In the genomic region with DNA sequence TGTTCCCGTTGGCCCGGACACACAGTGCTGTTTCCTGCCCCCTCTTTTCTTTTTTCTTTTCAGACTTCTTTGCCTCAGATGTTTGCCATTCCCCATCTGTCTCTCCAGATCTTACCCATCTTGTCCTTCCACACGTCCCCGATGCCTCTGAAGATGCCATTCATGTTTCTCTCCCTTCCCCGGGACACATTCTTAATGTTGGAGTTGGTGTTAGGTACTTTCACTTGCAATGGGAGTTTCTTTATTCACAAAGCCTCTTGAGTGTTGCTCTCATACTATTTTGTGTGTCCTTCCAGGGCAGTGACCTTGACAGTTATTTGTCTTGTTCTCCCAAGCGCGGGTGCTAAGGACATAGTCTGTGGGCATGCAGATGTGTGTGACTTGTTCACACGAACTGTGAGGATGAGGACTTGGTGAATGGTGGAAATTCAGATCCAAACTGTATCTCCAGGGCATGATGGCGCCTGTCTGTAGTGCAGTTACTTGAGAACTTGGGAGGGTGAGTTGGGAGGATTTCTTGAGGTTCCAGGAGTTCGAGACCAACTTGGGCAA, we compare ENCODE assay signal across 15 cellular contexts. TPM values are rescaled to one million over a fixed set of nuclear protein-coding genes. Genes with fewer than 3 reads are reported as not detected.
A peak's percentile ranks its signal among the peaks of the same experiment; 100 is the strongest.
DNase-seq lines count a peak whose midpoint lies in the region; ATAC-seq and TF ChIP-seq lines count a peak whose summit lies in the region.
"Had no signal": no experiment of that assay in that cellular context is flagged by ENCODE, and none has a peak within 500 bp of the region (broad histone marks: within the 10 kb centered on the region; RNA-seq: fewer than 3 reads in every experiment).

No MANE protein-coding gene starts in this region.

- peak overlapping the region in 3 of 4 donors; percentile 29 to 99 (median 33) for H3K27ac ChIP-seq in transverse colon
- H3K27ac ChIP-seq: ascending aorta had no signal

- ATAC-seq in activated T-helper 17 cell treated with anti-CD3 and anti-CD28 coated beads, Interleukin-2, amount 50 U/mL, for 72 hours (replicated peaks) = no peak
- ATAC-seq: mucosa of descending colon; stimulated activated memory B cell treated with anti-CD40 and anti-IgM and Interleukin-4, amounts not matched to agents 10 μg/mL and 1 μg/mL and 100 μg/mL, for 72 hours had no signal

- H3K36me3 ChIP-seq in transverse colon = no peaks in the 10 kb centered on the region

- no peak for TF ChIP-seq POLR2A in transverse colon (IDR thresholded peaks at IDR 0.05)

- in situ Hi-C loops in transverse colon (cut with MboI; ENCODE audit: low pct_ligation_motif_present in 1 of 4, low pct_unique_long_range_greater_than_20kb in 1 of 4, low sequenced_read_pairs in 3 of 4) = no loop called here

- peak overlapping the region; percentile 79 for H3K27ac Mint-ChIP-seq in activated naive CD8-positive, alpha-beta T cell
- H3K27ac Mint-ChIP-seq in activated naive CD8-positive, alpha-beta T cell treated with anti-CD3 and anti-CD28 coated beads for 36 hours = no peak overlapping the region
- H3K27ac Mint-ChIP-seq in endothelial cell (ENCODE audit: unreplicated experiment) = peak overlapping the region; percentile 62
- H3K27ac Mint-ChIP-seq in nephron progenitor cell = peak overlapping the region; percentile 66
- H3K27ac Mint-ChIP-seq in activated T-helper 17 cell treated with anti-CD3 and anti-CD28 coated beads, Interleukin-2, amount 50 U/mL, for 72 hours = no peak overlapping the region
- H3K27ac Mint-ChIP-seq: activated B cell treated with CpG ODN at 0.5 μM for 24 hours; stimulated activated memory B cell treated with anti-CD40 and anti-IgM and Interleukin-4, amounts not matched to agents 10 μg/mL and 1 μg/mL and 100 μg/mL, for 72 hours had no signal

- TF ChIP-seq CTCF in endothelial cell (IDR thresholded peaks at IDR 0.05; ENCODE audit: unreplicated experiment) = no peak
- no peak for TF ChIP-seq CTCF in nephron progenitor cell (IDR thresholded peaks at IDR 0.05)
- no peak for TF ChIP-seq CTCF in transverse colon (IDR thresholded peaks at IDR 0.05)

- peaks cover 15% of the 10 kb centered on the region for H3K36me3 Mint-ChIP-seq in activated naive CD8-positive, alpha-beta T cell
- H3K36me3 Mint-ChIP-seq in activated naive CD8-positive, alpha-beta T cell treated with anti-CD3 and anti-CD28 coated beads for 36 hours = peaks cover 22% of the 10 kb centered on the region
- peaks cover 64% of the 10 kb centered on the region for H3K36me3 Mint-ChIP-seq in endothelial cell (ENCODE audit: low read depth, unreplicated experiment)
- H3K36me3 Mint-ChIP-seq in nephron progenitor cell (ENCODE audit: low read depth) = peaks cover 58% of the 10 kb centered on the region
- peaks cover 73% of the 10 kb centered on the region for H3K36me3 Mint-ChIP-seq in activated T-helper 17 cell treated with anti-CD3 and anti-CD28 coated beads, Interleukin-2, amount 50 U/mL, for 72 hours (ENCODE audit: low read depth)

- H3K4me3 Mint-ChIP-seq in activated naive CD8-positive, alpha-beta T cell = no peak overlapping the region
- H3K4me3 Mint-ChIP-seq in activated naive CD8-positive, alpha-beta T cell treated with anti-CD3 and anti-CD28 coated beads for 36 hours = no peak overlapping the region
- H3K4me3 Mint-ChIP-seq in endothelial cell (ENCODE audit: unreplicated experiment) (peak overlapping the region; percentile 37), nephron progenitor cell (peak overlapping the region; percentile 33)
- H3K4me3 Mint-ChIP-seq in activated T-helper 17 cell treated with anti-CD3 and anti-CD28 coated beads, Interleukin-2, amount 50 U/mL, for 72 hours = no peak overlapping the region
- H3K4me3 Mint-ChIP-seq: activated B cell treated with CpG ODN at 0.5 μM for 24 hours; stimulated activated memory B cell treated with anti-CD40 and anti-IgM and Interleukin-4, amounts not matched to agents 10 μg/mL and 1 μg/mL and 100 μg/mL, for 72 hours had no signal

- H3K4me1 ChIP-seq in transverse colon = peaks cover 10 to 47% (median 19%) of the 10 kb centered on the region in 4 donors

- peaks cover 55% of the 10 kb centered on the region for H3K4me1 Mint-ChIP-seq in activated naive CD8-positive, alpha-beta T cell (ENCODE audit: low read depth)
- peaks cover 36% of the 10 kb centered on the region for H3K4me1 Mint-ChIP-seq in activated naive CD8-positive, alpha-beta T cell treated with anti-CD3 and anti-CD28 coated beads for 36 hours
- H3K4me1 Mint-ChIP-seq in endothelial cell (ENCODE audit: unreplicated experiment) = peaks cover 74% of the 10 kb centered on the region
- H3K4me1 Mint-ChIP-seq in nephron progenitor cell = peaks cover 85% of the 10 kb centered on the region
- H3K4me1 Mint-ChIP-seq in activated T-helper 17 cell treated with anti-CD3 and anti-CD28 coated beads, Interleukin-2, amount 50 U/mL, for 72 hours = peaks cover 49% of the 10 kb centered on the region

- H3K9me3 Mint-ChIP-seq in activated naive CD8-positive, alpha-beta T cell (ENCODE audit: low read depth) = no peaks in the 10 kb centered on the region
- no peaks in the 10 kb centered on the region for H3K9me3 Mint-ChIP-seq in activated naive CD8-positive, alpha-beta T cell treated with anti-CD3 and anti-CD28 coated beads for 36 hours
- H3K9me3 Mint-ChIP-seq in endothelial cell (ENCODE audit: unreplicated experiment) (no peaks in the 10 kb centered on the region), nephron progenitor cell (no peaks in the 10 kb centered on the region)
- H3K9me3 Mint-ChIP-seq in activated T-helper 17 cell treated with anti-CD3 and anti-CD28 coated beads, Interleukin-2, amount 50 U/mL, for 72 hours = no peaks in the 10 kb centered on the region
- H3K9me3 Mint-ChIP-seq: activated B cell treated with CpG ODN at 0.5 μM for 24 hours; stimulated activated memory B cell treated with anti-CD40 and anti-IgM and Interleukin-4, amounts not matched to agents 10 μg/mL and 1 μg/mL and 100 μg/mL, for 72 hours had no signal

- DNase-seq in activated naive CD8-positive, alpha-beta T cell treated with anti-CD3 and anti-CD28 coated beads for 36 hours = no peak
- no peak for DNase-seq in endothelial cell (ENCODE audit: low spot score)
- DNase-seq in nephron progenitor cell = no peak
- no peak for DNase-seq in transverse colon
- no peak for DNase-seq in dermis blood vessel endothelial cell
- no peak for DNase-seq in COLO668 (lab: John Stamatoyannopoulos, UW; ENCODE audit: unreplicated experiment)
- DNase-seq: activated B cell treated with CpG ODN at 0.5 μM for 24 hours; GOT3; mucosa of descending colon; NCI-H1092; stimulated activated CD4-positive, alpha-beta T cell treated with anti-CD3 and anti-CD28 coated beads, Interleukin-4, amount 100 ng/mL, for 4 hours had no signal

- intact Hi-C loops in transverse colon (cut with DNase I; ENCODE audit: low total_unique reads) = no loop called here

- no peaks in the 10 kb centered on the region for H3K9me3 ChIP-seq in transverse colon
- H3K9me3 ChIP-seq: ascending aorta, mucosa of descending colon had no signal

- no peak for TF ChIP-seq EP300 in transverse colon (IDR thresholded peaks at IDR 0.05; ENCODE audit: low read depth)

- no peak overlapping the region for H3K4me3 ChIP-seq in transverse colon
- H3K4me3 ChIP-seq: ascending aorta, mucosa of descending colon had no signal

- 79 to 96% methylated on average over 7 to 10 of the region's 10 CpGs for WGBS in transverse colon (ENCODE audit: low coverage in 1 of 2), 2 donors

- no peaks in the 10 kb centered on the region for H3K27me3 Mint-ChIP-seq in activated naive CD8-positive, alpha-beta T cell
- H3K27me3 Mint-ChIP-seq in activated naive CD8-positive, alpha-beta T cell treated with anti-CD3 and anti-CD28 coated beads for 36 hours = no peaks in the 10 kb centered on the region
- H3K27me3 Mint-ChIP-seq in endothelial cell (ENCODE audit: unreplicated experiment) (peaks cover 2% of the 10 kb centered on the region), nephron progenitor cell (ENCODE audit: low read depth, poor library complexity) (peaks cover 16% of the 10 kb centered on the region)
- H3K27me3 Mint-ChIP-seq in activated T-helper 17 cell treated with anti-CD3 and anti-CD28 coated beads, Interleukin-2, amount 50 U/mL, for 72 hours = no peaks in the 10 kb centered on the region
- H3K27me3 Mint-ChIP-seq: activated B cell treated with CpG ODN at 0.5 μM for 24 hours; stimulated activated memory B cell treated with anti-CD40 and anti-IgM and Interleukin-4, amounts not matched to agents 10 μg/mL and 1 μg/mL and 100 μg/mL, for 72 hours had no signal

- no peaks in the 10 kb centered on the region for H3K27me3 ChIP-seq in transverse colon
- H3K27me3 ChIP-seq: ascending aorta had no signal

RNA-seq across cellular contexts. Expression of a gene that starts 8.3 kb away (rescaled TPM):
- total RNA-seq in activated naive CD8-positive, alpha-beta T cell treated with anti-CD3 and anti-CD28 coated beads for 36 hours = 10 to 100 TPM; 56.9 to 59.6 TPM
- 315 TPM for total RNA-seq in endothelial cell (ENCODE audit: unreplicated experiment)
- 10 to 100 TPM; 16.8 to 34.6 (median 23.8) TPM for total RNA-seq in transverse colon
- total RNA-seq in dermis blood vessel endothelial cell = 322 and 488 TPM in 2 replicates
- total RNA-seq in activated T-helper 17 cell treated with anti-CD3 and anti-CD28 coated beads, Interleukin-2, amount 50 U/mL, for 72 hours = 10 to 100 TPM; 89.3 to 98.4 TPM

Comparison
In these comparisons a context has a peak if more than half of its experiments do, and no peak if none do; other contexts are left out.
1. H3K27ac Mint-ChIP-seq: peak in activated naive CD8-positive, alpha-beta T cell (single experiment), endothelial cell (single experiment) and nephron progenitor cell (single experiment); none in activated naive CD8-positive, alpha-beta T cell treated with anti-CD3 and anti-CD28 coated beads for 36 hours (single experiment) and activated T-helper 17 cell treated with anti-CD3 and anti-CD28 coated beads, Interleukin-2, amount 50 U/mL, for 72 hours (single experiment).
2. H3K4me3 Mint-ChIP-seq: peak in endothelial cell (single experiment) and nephron progenitor cell (single experiment); none in activated naive CD8-positive, alpha-beta T cell (single experiment), activated naive CD8-positive, alpha-beta T cell treated with anti-CD3 and anti-CD28 coated beads for 36 hours (single experiment) and activated T-helper 17 cell treated with anti-CD3 and anti-CD28 coated beads, Interleukin-2, amount 50 U/mL, for 72 hours (single experiment).